ENCODE assay signal across 19 cellular contexts in the genomic region with DNA sequence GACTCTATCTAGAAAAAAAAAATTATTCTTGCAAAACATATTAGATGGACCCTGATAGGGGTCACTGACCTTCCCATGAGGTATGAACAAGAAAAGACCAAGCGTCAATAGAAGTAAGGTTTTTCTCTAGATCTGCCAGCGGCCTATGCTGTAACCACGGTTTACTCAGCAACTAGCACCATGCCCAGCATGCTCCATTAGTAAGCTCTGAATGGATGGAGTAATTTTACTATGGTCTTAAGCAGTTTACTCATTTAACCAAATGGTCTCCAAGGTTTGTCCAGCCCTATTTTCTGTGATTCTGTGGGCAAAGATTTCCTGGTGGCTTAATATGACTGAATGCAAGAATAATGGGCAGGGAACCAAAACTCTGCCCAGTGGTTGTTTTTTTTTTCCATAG.
"Had no signal": no experiment of that assay in that cellular context is flagged by ENCODE, and none has a peak within 500 bp of the region (broad histone marks: within the 10 kb centered on the region; RNA-seq: fewer than 3 reads in every experiment).

No MANE protein-coding gene starts in this region.

- H3K27ac Mint-ChIP-seq: activated CD4-positive, alpha-beta memory T cell treated with anti-CD3 and anti-CD28 coated beads, Interleukin-2, amount 10 ng/mL, durations not matched to agents 7 days and 5 days; activated CD4-positive, alpha-beta T cell treated with anti-CD3 and anti-CD28 coated beads, Interleukin-2, amount 10 ng/mL, durations not matched to agents 7 days and 5 days; activated naive CD8-positive, alpha-beta T cell treated with anti-CD3 and anti-CD28 coated beads, Interleukin-2, amount 10 ng/mL, durations not matched to agents 7 days and 5 days; T-helper 1 cell treated with Interleukin-12 subunit alpha and Interleukin-12 subunit beta and Interleukin-4 antibody, amounts not matched to agents 30 μg/mL and 1 μg/mL, for 36 hours had no signal

- DNase-seq: activated CD4-positive, alpha-beta memory T cell treated with anti-CD3 and anti-CD28 coated beads, Interleukin-2, amount 10 ng/mL, durations not matched to agents 7 days and 5 days; activated CD4-positive, alpha-beta T cell treated with anti-CD3 and anti-CD28 coated beads, Interleukin-2, amount 10 ng/mL, durations not matched to agents 7 days and 5 days; activated CD4-positive, CD25-positive, alpha-beta regulatory T cell; activated CD8-positive, alpha-beta memory T cell treated with anti-CD3 and anti-CD28 coated beads, Interleukin-2, amount 50 U/mL, for 4 hours; activated naive CD4-positive, alpha-beta T cell treated with anti-CD3 and anti-CD28 coated beads, Interleukin-2, amount 50 U/mL, for 16 hours; activated naive CD8-positive, alpha-beta T cell treated with anti-CD3 and anti-CD28 coated beads, Interleukin-2, amount 10 ng/mL, durations not matched to agents 7 days and 5 days; activated T-cell treated with anti-CD3 and anti-CD28 coated beads, Interleukin-2, amount 50 U/mL, for 1 hour; aorta; caudate nucleus; MM.1S; NCI-H1092; NCI-H1417; NCI-H1694; NCI-H2029; NCI-H2107; NCI-H510A treated with DMSO at 0.1 percent for 48 hours; NCI-H69; SHP77 treated with DMSO at 0.1 percent for 48 hours had no signal

- H3K9me3 Mint-ChIP-seq: T-helper 1 cell treated with Interleukin-12 subunit alpha and Interleukin-12 subunit beta and Interleukin-4 antibody, amounts not matched to agents 30 μg/mL and 1 μg/mL, for 36 hours had no signal

- H3K4me3 Mint-ChIP-seq: activated CD4-positive, alpha-beta memory T cell treated with anti-CD3 and anti-CD28 coated beads, Interleukin-2, amount 10 ng/mL, durations not matched to agents 7 days and 5 days; activated CD4-positive, alpha-beta T cell treated with anti-CD3 and anti-CD28 coated beads, Interleukin-2, amount 10 ng/mL, durations not matched to agents 7 days and 5 days; activated naive CD8-positive, alpha-beta T cell treated with anti-CD3 and anti-CD28 coated beads, Interleukin-2, amount 10 ng/mL, durations not matched to agents 7 days and 5 days; T-helper 1 cell treated with Interleukin-12 subunit alpha and Interleukin-12 subunit beta and Interleukin-4 antibody, amounts not matched to agents 30 μg/mL and 1 μg/mL, for 36 hours had no signal
